ENCODE assay signal across 9 cellular contexts in genomic region chr19:17747205-17748098, GRCh38. TPM values are rescaled to one million over a fixed set of nuclear protein-coding genes. Genes with fewer than 3 reads are reported as not detected.
A peak's percentile ranks its signal among the peaks of the same experiment; 100 is the strongest.
DNase-seq lines count a peak whose midpoint lies in the region; ATAC-seq, FAIRE-seq and TF ChIP-seq lines count a peak whose summit lies in the region.
"Had no signal": no experiment of that assay in that cellular context is flagged by ENCODE, and none has a peak within 500 bp of the region (broad histone marks: within the 10 kb centered on the region; RNA-seq: fewer than 3 reads in every experiment).

No MANE protein-coding gene starts in this region.

- TF ChIP-seq EP300 in A549 (IDR thresholded peaks at IDR 0.05): no peak

- no peaks in the 10 kb centered on the region for H3K27me3 ChIP-seq in breast epithelium
- H3K27me3 ChIP-seq in iPS-20b (ENCODE audit: insufficient read depth, low read length): no peaks in the 10 kb centered on the region

- no peak for FAIRE-seq in A549 (lab: Jason Lieb, UNC)

- H3K4me3 ChIP-seq in A549: peak overlapping the region; percentile 57
- peak overlapping the region; percentile 28 to 65 (median 54) for H3K4me3 ChIP-seq in breast epithelium
- H3K4me3 ChIP-seq in iPS-20b (ENCODE audit: low read length): peak overlapping the region; percentile 75
- peak overlapping the region; percentile 24 to 53 (median 48) for H3K4me3 ChIP-seq in skin epidermis

- H3K36me3 ChIP-seq in breast epithelium (no peaks in the 10 kb centered on the region), iPS-20b (ENCODE audit: insufficient read depth, low read depth, low read length) (no peaks in the 10 kb centered on the region)

- H3K4me1 ChIP-seq in A549: peaks cover 8% of the 10 kb centered on the region; the same call in 1 of the 3 replicates
- H3K4me1 ChIP-seq in breast epithelium: no peaks in the 10 kb centered on the region
- H3K4me1 ChIP-seq in iPS-20b (ENCODE audit: insufficient read depth, low read length): no peaks in the 10 kb centered on the region

- 12% methylated on average over 20 of the region's 75 CpGs for WGBS in A549 (ENCODE audit: missing lambda C conversion rate)

- H3K9ac ChIP-seq in iPS-20b (ENCODE audit: low read depth, low read length): no peak overlapping the region

- TF ChIP-seq RAD21 in A549 (conservative IDR thresholded peaks at IDR 0.05 in 1 of 2, IDR thresholded peaks at IDR 0.05 in 1 of 2): no peak

- CTCF ChIA-PET in A549 (lab: Yijun Ruan, JAX): interaction anchor here (1.8 kb wide), 1 partner anchor 19 kb away, joined by 9 read pairs; no protein-coding TSS in a partner anchor

- H3K4me2 ChIP-seq in A549: peak overlapping the region; percentile 83

- intact Hi-C loops in breast epithelium (cut with DNase I; ENCODE audit: low total_unique reads): no loop called here

- peak overlapping the region; percentile 52 to 89 for H3K27ac ChIP-seq in A549
- H3K27ac ChIP-seq in VCaP: peak overlapping the region; percentile 42; the same call in 1 of the 2 replicates
- no peak overlapping the region for H3K27ac ChIP-seq in breast epithelium
- no peak overlapping the region for H3K27ac ChIP-seq in iPS-20b (ENCODE audit: low read length)
- H3K27ac ChIP-seq in skin epidermis: peak overlapping the region in 11 of 21 experiments; percentile 5 to 77 (median 57)
- H3K27ac ChIP-seq: C4-2B had no signal

- ATAC-seq in A549 (peak; percentile 96 to 98), GM18870 (IDR thresholded peaks at IDR 0.05; ENCODE audit: unreplicated experiment) (peak; percentile 39), HG03135 (IDR thresholded peaks at IDR 0.05; ENCODE audit: unreplicated experiment) (peak; percentile 72)

- DNase-seq in A549 (ENCODE audit: low read depth in 1 of 2, low spot score in 1 of 2): peak; percentile 87 to 92
- peak; percentile 95 for DNase-seq in NCI-H2196 (lab: John Stamatoyannopoulos, UW; ENCODE audit: unreplicated experiment)
- peak; percentile 89 to 90 for DNase-seq in breast epithelium (ENCODE audit: low spot score in 2 of 2)

- no peaks in the 10 kb centered on the region for H3K9me3 ChIP-seq in A549
- H3K9me3 ChIP-seq in breast epithelium: no peaks in the 10 kb centered on the region
- H3K9me3 ChIP-seq in iPS-20b (ENCODE audit: insufficient read depth, low read depth, low read length): no peaks in the 10 kb centered on the region

- TF ChIP-seq POLR2A in A549 (IDR thresholded peaks at IDR 0.05; ENCODE audit: low read length) (no peak), breast epithelium (IDR thresholded peaks at IDR 0.05) (no peak)

- POLR2A ChIA-PET in A549 (lab: Yijun Ruan, JAX): interaction anchor here (1.0 kb wide), 1 partner anchor 28 kb away, joined by 3 read pairs; the partner anchor contains the start of gene MAP1S

- TF ChIP-seq CTCF in A549 (IDR thresholded peaks at IDR 0.05): no peak
- no peak for TF ChIP-seq CTCF in VCaP (conservative IDR thresholded peaks at IDR 0.05)
- no peak for TF ChIP-seq CTCF in breast epithelium (IDR thresholded peaks at IDR 0.05)

TF ChIP-seq in A549, 52 proteins besides CTCF, POLR2A, EP300 and RAD21:
- TF ChIP-seq HOXB5 (CRISPR knock-in tag; IDR thresholded peaks at IDR 0.05) (no peak), HES2 (IDR thresholded peaks at IDR 0.05) (no peak), EHF (CRISPR knock-in tag; IDR thresholded peaks at IDR 0.05) (no peak), RARB (CRISPR knock-in tag; IDR thresholded peaks at IDR 0.05) (no peak), KDM1A (IDR thresholded peaks at IDR 0.05; ENCODE audit: low read depth) (peak; percentile 99), MAX (IDR thresholded peaks at IDR 0.05) (peak; percentile 65; the same call in 1 of the 2 replicates), CBX8 (IDR thresholded peaks at IDR 0.05) (no peak), BCL3 (IDR thresholded peaks at IDR 0.05) (no peak), JUN (IDR thresholded peaks at IDR 0.05) (peak in 1 of 2 experiments; percentile 34; a peak in 1 of 5 replicates), CHD4 (IDR thresholded peaks at IDR 0.05; ENCODE audit: borderline replicate concordance) (peak; percentile 90), HDAC2 (IDR thresholded peaks at IDR 0.05) (peak; percentile 94), ZFP36 (IDR thresholded peaks at IDR 0.05; ENCODE audit: borderline replicate concordance, partially characterized antibody) (peak; percentile 77), PHF8 (IDR thresholded peaks at IDR 0.05; ENCODE audit: borderline replicate concordance, low read depth) (no peak)

RNA-seq across cellular contexts. Expression of gene FCHO1, which starts 3.8 kb away (rescaled TPM):
- polyA plus RNA-seq in A549 (2011; rRNA removed) (1.7 and 2.2 TPM in 2 replicates), A549 (2017; fragmentation: RNase III; extraction: RNeasy Plus Mini Kit Qiagen cat#74134 plus additional on column Dnase treatment) (13.1 to 14.3 TPM (median 13.6 TPM) in 3 replicates)
- 4.2 and 6.1 TPM in 2 replicates for polyA plus RNA-seq in A549 (2012; cell fraction: cytosol; rRNA removed)
- 9.9 and 11.3 TPM in 2 replicates for polyA plus RNA-seq in A549 (2012; cell fraction: nucleus; rRNA removed)
- polyA minus RNA-seq in A549 (2011; rRNA and poly(A)+ RNA removed): 3.3 and 4.6 TPM in 2 replicates
- total RNA-seq in breast epithelium: 1 to 10 TPM; 1.6 to 5.3 (median 2.9) TPM

RNA-seq across cellular contexts. Expression of gene MAP1S, which starts 28.2 kb away (rescaled TPM):
- polyA plus RNA-seq in A549 (2011; rRNA removed): 8.3 and 10.6 TPM in 2 replicates
- 29.2 and 30.3 TPM in 2 replicates for polyA plus RNA-seq in A549 (2012; cell fraction: cytosol; rRNA removed)
- polyA plus RNA-seq in A549 (2012; cell fraction: nucleus; rRNA removed): 56.0 and 85.3 TPM in 2 replicates
- polyA plus RNA-seq in A549 (2017; fragmentation: RNase III; extraction: RNeasy Plus Mini Kit Qiagen cat#74134 plus additional on column Dnase treatment): 23.2 to 26.9 TPM (median 26.4 TPM) in 3 replicates
- 19.2 and 23.6 TPM in 2 replicates for polyA minus RNA-seq in A549 (2011; rRNA and poly(A)+ RNA removed)
- 10 to 100 TPM; 11.2 to 17.4 (median 15.4) TPM for total RNA-seq in breast epithelium

RNA-seq across cellular contexts. Expression of gene B3GNT3, which starts 47.5 kb away (rescaled TPM):
- polyA plus RNA-seq in A549 (2011; rRNA removed) (2.7 and 4.8 TPM in 2 replicates), A549 (2017; fragmentation: RNase III; extraction: RNeasy Plus Mini Kit Qiagen cat#74134 plus additional on column Dnase treatment) (1.6 to 2.4 TPM (median 1.8 TPM) in 3 replicates)
- polyA plus RNA-seq in A549 (2012; cell fraction: cytosol; rRNA removed): 0.61 and 0.80 TPM in 2 replicates
- polyA plus RNA-seq in A549 (2012; cell fraction: nucleus; rRNA removed): 2.0 and 2.8 TPM in 2 replicates
- 3.0 and 3.3 TPM in 2 replicates for polyA minus RNA-seq in A549 (2011; rRNA and poly(A)+ RNA removed)
- 1 to 10 TPM in 2 of 3 donors, under 1 TPM in 1; 0.32 to 6.9 (median 2.0) TPM for total RNA-seq in breast epithelium

RNA-seq across cellular contexts. Expression of gene UNC13A, which starts 59.3 kb away (rescaled TPM):
- 4.2 and 5.5 TPM in 2 replicates for polyA plus RNA-seq in A549 (2011; rRNA removed)
- polyA plus RNA-seq in A549 (2012; cell fraction: cytosol; rRNA removed): 0.83 and 1.1 TPM in 2 replicates
- polyA plus RNA-seq in A549 (2012; cell fraction: nucleus; rRNA removed): 3.4 and 3.9 TPM in 2 replicates
- 2.6 to 3.1 TPM (median 2.8 TPM) in 3 replicates for polyA plus RNA-seq in A549 (2017; fragmentation: RNase III; extraction: RNeasy Plus Mini Kit Qiagen cat#74134 plus additional on column Dnase treatment)
- polyA minus RNA-seq in A549 (2011; rRNA and poly(A)+ RNA removed): 6.7 and 8.2 TPM in 2 replicates
- total RNA-seq in breast epithelium: under 1 TPM in 2 of 3 donors, not detected in 1; under 0.01 to 0.15 TPM

Comparison
In these comparisons a context has a peak if more than half of its experiments do, and no peak if none do; other contexts are left out.
1. ATAC-seq: peak in every context shown above with its lines; median percentile 97 in A549; 72 in HG03135; 39 in GM18870.
2. H3K27ac ChIP-seq: peak in A549 (2 of 2), VCaP (single experiment) and skin epidermis (11 of 21); none in breast epithelium (0 of 2) and iPS-20b (single experiment).
3. Peak in every context shown above with its lines, with median percentiles within 50 percentile points of each other: DNase-seq and H3K4me3 ChIP-seq.